Comparison of ENCODE assay signal across 35 cellular contexts in genomic region chr4:134677209-134677814, GRCh38.
"Had no signal": no experiment of that assay in that cellular context is flagged by ENCODE, and none has a peak within 500 bp of the region (broad histone marks: within the 10 kb centered on the region; RNA-seq: fewer than 3 reads in every experiment).

No MANE protein-coding gene starts in this region.

- H3K4me3 ChIP-seq: adrenal gland, body of pancreas, esophagus muscularis mucosa, gastrocnemius medialis, heart left ventricle had no signal

- H3K27ac Mint-ChIP-seq: activated CD4-positive, alpha-beta memory T cell treated with anti-CD3 and anti-CD28 coated beads for 36 hours; activated CD4-positive, alpha-beta T cell treated with anti-CD3 and anti-CD28 coated beads for 36 hours; activated CD4-positive, alpha-beta T cell treated with anti-CD3 and anti-CD28 coated beads, Interleukin-2, amount 10 ng/mL, durations not matched to agents 24 days and 14 days; activated CD8-positive, alpha-beta memory T cell treated with anti-CD3 and anti-CD28 coated beads, Interleukin-2, amount 10 ng/mL, durations not matched to agents 7 days and 5 days; activated CD8-positive, alpha-beta T cell treated with anti-CD3 and anti-CD28 coated beads, Interleukin-2, amount 10 ng/mL, durations not matched to agents 7 days and 5 days; activated naive CD4-positive, alpha-beta T cell treated with anti-CD3 and anti-CD28 coated beads for 36 hours; activated naive CD4-positive, alpha-beta T cell treated with anti-CD3 and anti-CD28 coated beads, Interleukin-2, amount 50 U/mL, for 24 hours; activated naive CD8-positive, alpha-beta T cell treated with anti-CD3 and anti-CD28 coated beads for 36 hours; activated naive CD8-positive, alpha-beta T cell treated with anti-CD3 and anti-CD28 coated beads, Interleukin-2, amount 50 U/mL, for 24 hours; activated T-helper 1 cell treated with anti-CD3 and anti-CD28 coated beads, Interleukin-12 subunit alpha, Interleukin-12 subunit beta, Interleukin-2, Interleukin-4 antibody, amounts not matched to agents 30 ng/mL and 10 ng/mL and 1 ng/mL, durations not matched to agents 14 hours and 24 hours and 36 hours; activated T-helper 2 cell treated with anti-CD3 and anti-CD28 coated beads, Interferon-gamma antibody, Interleukin-2, Interleukin-4, amounts not matched to agents 10 μg/mL and 5 μg/mL and 100 μg/mL, durations not matched to agents 14 hours and 24 hours and 36 hours; effector memory CD8-positive, alpha-beta T cell; T-helper 2 cell treated with Interferon-gamma antibody and Interleukin-4, amounts not matched to agents 5 μg/mL and 100 μg/mL, for 36 hours had no signal

- H3K9me3 ChIP-seq: adrenal gland, body of pancreas, esophagus muscularis mucosa, gastrocnemius medialis, heart left ventricle had no signal

- H3K4me3 Mint-ChIP-seq: activated CD4-positive, alpha-beta memory T cell treated with anti-CD3 and anti-CD28 coated beads for 36 hours; activated CD4-positive, alpha-beta T cell treated with anti-CD3 and anti-CD28 coated beads for 36 hours; activated CD4-positive, alpha-beta T cell treated with anti-CD3 and anti-CD28 coated beads, Interleukin-2, amount 10 ng/mL, durations not matched to agents 24 days and 14 days; activated CD8-positive, alpha-beta memory T cell treated with anti-CD3 and anti-CD28 coated beads, Interleukin-2, amount 10 ng/mL, durations not matched to agents 7 days and 5 days; activated CD8-positive, alpha-beta T cell treated with anti-CD3 and anti-CD28 coated beads, Interleukin-2, amount 10 ng/mL, durations not matched to agents 7 days and 5 days; activated naive CD4-positive, alpha-beta T cell treated with anti-CD3 and anti-CD28 coated beads for 36 hours; activated naive CD4-positive, alpha-beta T cell treated with anti-CD3 and anti-CD28 coated beads, Interleukin-2, amount 50 U/mL, for 24 hours; activated naive CD8-positive, alpha-beta T cell treated with anti-CD3 and anti-CD28 coated beads for 36 hours; activated naive CD8-positive, alpha-beta T cell treated with anti-CD3 and anti-CD28 coated beads, Interleukin-2, amount 50 U/mL, for 24 hours; activated T-helper 1 cell treated with anti-CD3 and anti-CD28 coated beads, Interleukin-12 subunit alpha, Interleukin-12 subunit beta, Interleukin-2, Interleukin-4 antibody, amounts not matched to agents 30 ng/mL and 10 ng/mL and 1 ng/mL, durations not matched to agents 14 hours and 24 hours and 36 hours; effector memory CD8-positive, alpha-beta T cell; T-helper 2 cell treated with Interferon-gamma antibody and Interleukin-4, amounts not matched to agents 5 μg/mL and 100 μg/mL, for 36 hours had no signal

- H3K27ac ChIP-seq: adrenal gland, body of pancreas, esophagus muscularis mucosa, foreskin keratinocyte, gastrocnemius medialis, heart left ventricle, WERI-Rb-1 had no signal

- H3K9me3 Mint-ChIP-seq: activated naive CD8-positive, alpha-beta T cell treated with anti-CD3 and anti-CD28 coated beads for 36 hours; activated T-helper 1 cell treated with anti-CD3 and anti-CD28 coated beads, Interleukin-12 subunit alpha, Interleukin-12 subunit beta, Interleukin-2, Interleukin-4 antibody, amounts not matched to agents 30 ng/mL and 10 ng/mL and 1 ng/mL, durations not matched to agents 14 hours and 24 hours and 36 hours had no signal

- H3K27me3 ChIP-seq: adrenal gland, body of pancreas, esophagus muscularis mucosa, foreskin keratinocyte, gastrocnemius medialis, heart left ventricle had no signal

- H3K4me1 Mint-ChIP-seq: activated CD4-positive, alpha-beta T cell treated with anti-CD3 and anti-CD28 coated beads for 36 hours; activated CD4-positive, alpha-beta T cell treated with anti-CD3 and anti-CD28 coated beads, Interleukin-2, amount 10 ng/mL, durations not matched to agents 24 days and 14 days; activated CD8-positive, alpha-beta memory T cell treated with anti-CD3 and anti-CD28 coated beads, Interleukin-2, amount 10 ng/mL, durations not matched to agents 7 days and 5 days; activated naive CD4-positive, alpha-beta T cell treated with anti-CD3 and anti-CD28 coated beads, Interleukin-2, amount 50 U/mL, for 24 hours; activated naive CD8-positive, alpha-beta T cell treated with anti-CD3 and anti-CD28 coated beads for 36 hours; activated naive CD8-positive, alpha-beta T cell treated with anti-CD3 and anti-CD28 coated beads, Interleukin-2, amount 50 U/mL, for 24 hours had no signal

- DNase-seq: activated CD4-positive, alpha-beta memory T cell treated with anti-CD3 and anti-CD28 coated beads for 36 hours; activated CD4-positive, alpha-beta T cell treated with anti-CD3 and anti-CD28 coated beads for 36 hours; activated CD4-positive, alpha-beta T cell treated with anti-CD3 and anti-CD28 coated beads, Interleukin-2, amount 10 ng/mL, durations not matched to agents 24 days and 14 days; activated CD4-positive, CD25-positive, alpha-beta regulatory T cell; activated CD4-positive, CD25-positive, alpha-beta regulatory T cell treated with anti-CD3 and anti-CD28 coated beads, Interleukin-2, amount 50 U/mL, for 72 hours; activated CD8-positive, alpha-beta memory T cell treated with anti-CD3 and anti-CD28 coated beads, Interleukin-2, amount 10 ng/mL, durations not matched to agents 7 days and 5 days; activated CD8-positive, alpha-beta memory T cell treated with anti-CD3 and anti-CD28 coated beads, Interleukin-2, amount 50 U/mL, for 4 hours; activated CD8-positive, alpha-beta T cell treated with anti-CD3 and anti-CD28 coated beads, Interleukin-2, amount 10 ng/mL, durations not matched to agents 7 days and 5 days; activated effector memory CD4-positive, alpha-beta T cell treated with anti-CD3 and anti-CD28 coated beads, Interleukin-2, amount 50 U/mL, for 16 hours; activated naive CD4-positive, alpha-beta T cell treated with anti-CD3 and anti-CD28 coated beads for 36 hours; activated naive CD8-positive, alpha-beta T cell treated with anti-CD3 and anti-CD28 coated beads for 36 hours; activated naive CD8-positive, alpha-beta T cell treated with anti-CD3 and anti-CD28 coated beads, Interleukin-2, amount 50 U/mL, for 24 hours; activated T-cell treated with anti-CD3 and anti-CD28 coated beads, Interleukin-2, amount 50 U/mL, for 1 hour; activated T-cell treated with anti-CD3 and anti-CD28 coated beads, Interleukin-2, amount 50 U/mL, for 48 hours; adrenal gland; amygdala; aorta; body of pancreas; caudate nucleus; cortex of kidney; dermis blood vessel endothelial cell; effector CD4-positive, alpha-beta T cell; effector memory CD8-positive, alpha-beta T cell; erythroblast; foreskin keratinocyte; gastrocnemius medialis; glutamatergic neuron; heart left ventricle; T1000; WERI-Rb-1 had no signal

- H3K27me3 Mint-ChIP-seq: activated CD4-positive, alpha-beta memory T cell treated with anti-CD3 and anti-CD28 coated beads for 36 hours; activated CD4-positive, alpha-beta T cell treated with anti-CD3 and anti-CD28 coated beads for 36 hours; activated CD4-positive, alpha-beta T cell treated with anti-CD3 and anti-CD28 coated beads, Interleukin-2, amount 10 ng/mL, durations not matched to agents 24 days and 14 days; activated CD8-positive, alpha-beta memory T cell treated with anti-CD3 and anti-CD28 coated beads, Interleukin-2, amount 10 ng/mL, durations not matched to agents 7 days and 5 days; activated naive CD4-positive, alpha-beta T cell treated with anti-CD3 and anti-CD28 coated beads, Interleukin-2, amount 50 U/mL, for 24 hours; activated naive CD8-positive, alpha-beta T cell treated with anti-CD3 and anti-CD28 coated beads for 36 hours; activated naive CD8-positive, alpha-beta T cell treated with anti-CD3 and anti-CD28 coated beads, Interleukin-2, amount 50 U/mL, for 24 hours; effector memory CD8-positive, alpha-beta T cell had no signal

- H3K36me3 Mint-ChIP-seq: activated CD4-positive, alpha-beta memory T cell treated with anti-CD3 and anti-CD28 coated beads for 36 hours; activated CD8-positive, alpha-beta memory T cell treated with anti-CD3 and anti-CD28 coated beads, Interleukin-2, amount 10 ng/mL, durations not matched to agents 7 days and 5 days; activated naive CD4-positive, alpha-beta T cell treated with anti-CD3 and anti-CD28 coated beads, Interleukin-2, amount 50 U/mL, for 24 hours; activated naive CD8-positive, alpha-beta T cell treated with anti-CD3 and anti-CD28 coated beads for 36 hours had no signal

- H3K36me3 ChIP-seq: adrenal gland, esophagus muscularis mucosa, gastrocnemius medialis, heart left ventricle, WERI-Rb-1 had no signal

- ATAC-seq: activated CD4-positive, alpha-beta T cell treated with anti-CD3 and anti-CD28 coated beads for 36 hours; activated CD8-positive, alpha-beta memory T cell treated with anti-CD3 and anti-CD28 coated beads, Interleukin-2, amount 10 ng/mL, durations not matched to agents 7 days and 5 days; activated CD8-positive, alpha-beta T cell treated with anti-CD3 and anti-CD28 coated beads, Interleukin-2, amount 10 ng/mL, durations not matched to agents 7 days and 5 days; activated naive CD8-positive, alpha-beta T cell treated with anti-CD3 and anti-CD28 coated beads, Interleukin-2, amount 50 U/mL, for 24 hours; body of pancreas; effector memory CD8-positive, alpha-beta T cell; foreskin keratinocyte; gastrocnemius medialis; heart left ventricle had no signal

- H3K4me1 ChIP-seq: adrenal gland, body of pancreas, esophagus muscularis mucosa, foreskin keratinocyte, gastrocnemius medialis, heart left ventricle had no signal
